ENCODE assay signal across 11 cellular contexts in genomic region chr2:168639501-168639900, GRCh38.
DNase-seq lines count a peak whose midpoint lies in the region; ATAC-seq and TF ChIP-seq lines count a peak whose summit lies in the region.
"Had no signal": no experiment of that assay in that cellular context is flagged by ENCODE, and none has a peak within 500 bp of the region (broad histone marks: within the 10 kb centered on the region; RNA-seq: fewer than 3 reads in every experiment).

No MANE protein-coding gene starts in this region.

- peak; percentile 24 for DNase-seq in AG08395 (ENCODE audit: low spot score)
- DNase-seq in NCI-H226 = peak; percentile 2
- peak; percentile 87 for DNase-seq in fibroblast of pulmonary artery (ENCODE audit: low read depth)
- DNase-seq in mucosa of gallbladder (ENCODE audit: low spot score) = peak; percentile 49
- DNase-seq in nucleus accumbens (lab: John Stamatoyannopoulos, UW) = no peak
- no peak for DNase-seq in CD4-positive, alpha-beta memory T cell
- DNase-seq in COR-L47 (lab: John Stamatoyannopoulos, UW) = no peak
- DNase-seq: activated T-cell treated with anti-CD3 and anti-CD28 coated beads, Interleukin-2, amount 50 U/mL, for 48 hours; substantia nigra had no signal

- no peak for ATAC-seq in GM21737 (IDR thresholded peaks at IDR 0.05; ENCODE audit: unreplicated experiment)

- H3K27ac ChIP-seq in CD4-positive, alpha-beta memory T cell (ENCODE audit: low read depth, low read length) = no peak overlapping the region

- CTCF ChIA-PET in CD4-positive, alpha-beta memory T cell (lab: Charles Lee; ENCODE audit: partially characterized antibody) = interaction anchor here (1.0 kb wide), 1 partner anchor 11 kb away, joined by 3 read pairs; no protein-coding TSS in a partner anchor

- H3K4me1 Mint-ChIP-seq in CD4-positive, alpha-beta memory T cell = peaks cover 5 to 11% (median 8%) of the 10 kb centered on the region in 4 donors

- POLR2A ChIA-PET in CD4-positive, alpha-beta memory T cell (lab: Charles Lee; ENCODE audit: partially characterized antibody) = no interaction called here

- H3K27ac Mint-ChIP-seq in CD4-positive, alpha-beta memory T cell = peak overlapping the region in 3 of 7 donors; percentile 17 to 68 (median 57)

- no peaks in the 10 kb centered on the region for H3K4me1 ChIP-seq in CD4-positive, alpha-beta memory T cell (ENCODE audit: insufficient read depth, low read length)

- no peak overlapping the region for H3K4me3 ChIP-seq in fibroblast of pulmonary artery (replicated peaks; ENCODE audit: low read depth, low read length)
- no peak overlapping the region for H3K4me3 ChIP-seq in CD4-positive, alpha-beta memory T cell (ENCODE audit: low read length in 2 of 2)

- H3K4me3 Mint-ChIP-seq in CD4-positive, alpha-beta memory T cell = no peak overlapping the region
- H3K4me3 Mint-ChIP-seq: CD14-positive monocyte had no signal

- H3K27me3 Mint-ChIP-seq in CD4-positive, alpha-beta memory T cell = no peaks in the 10 kb centered on the region

- H3K27me3 ChIP-seq in CD4-positive, alpha-beta memory T cell (ENCODE audit: insufficient read depth, low read length) = no peaks in the 10 kb centered on the region

- intact Hi-C loops in CD4-positive, alpha-beta memory T cell (cut with micrococcal nuclease) = no loop called here

- no peak for TF ChIP-seq CTCF in fibroblast of pulmonary artery (IDR thresholded peaks at IDR 0.05; ENCODE audit: low read length, missing control alignments)

- H3K36me3 ChIP-seq in CD4-positive, alpha-beta memory T cell (ENCODE audit: insufficient read depth, low read length) = no peaks in the 10 kb centered on the region

- no peaks in the 10 kb centered on the region for H3K36me3 Mint-ChIP-seq in CD4-positive, alpha-beta memory T cell

- H3K9me3 ChIP-seq in CD4-positive, alpha-beta memory T cell (ENCODE audit: control insufficient read depth in 1 of 2, low read length in 2 of 2) = no peaks in the 10 kb centered on the region

- peaks cover 0 to 2% (median 0%) of the 10 kb centered on the region in 8 donors for H3K9me3 Mint-ChIP-seq in CD4-positive, alpha-beta memory T cell
- H3K9me3 Mint-ChIP-seq: CD14-positive monocyte had no signal

Comparison
In these comparisons a context has a peak if more than half of its experiments do, and no peak if none do; other contexts are left out.
1. DNase-seq: peak in AG08395 (single experiment), NCI-H226 (single experiment), fibroblast of pulmonary artery (single experiment) and mucosa of gallbladder (single experiment); none in nucleus accumbens (0 of 56), CD4-positive, alpha-beta memory T cell (0 of 5) and COR-L47 (single experiment).